ENCODE assay signal across 8 cellular contexts in genomic region chr20:324177-325042, GRCh38. TPM values are rescaled to one million over a fixed set of nuclear protein-coding genes. Genes with fewer than 3 reads are reported as not detected.
DNase-seq lines count a peak whose midpoint lies in the region; ATAC-seq and TF ChIP-seq lines count a peak whose summit lies in the region.

No MANE protein-coding gene starts in this region.

- TF ChIP-seq CTCF in PC-3 (conservative IDR thresholded peaks at IDR 0.05; ENCODE audit: low read depth, low read length), result 0 out of 2 replicates have a peak, but pooled peaks have one; percentile 21

- no peaks in the 10 kb centered on the region for H3K9me3 ChIP-seq in PC-3 (ENCODE audit: low read length)
- H3K9me3 ChIP-seq in muscle layer of duodenum (ENCODE audit: control insufficient read depth in 1 of 2, low read length in 2 of 2), result no peaks in the 10 kb centered on the region

- H3K4me3 Mint-ChIP-seq in IgD-negative memory B cell, result peak overlapping the region; percentile 90 to 98 (median 95)
- H3K4me3 Mint-ChIP-seq in activated T-cell treated with anti-CD3 and anti-CD28 coated beads, Interleukin-2, amount 50 U/mL, for 24 hours, result peak overlapping the region; percentile 86

- H4K20me1 ChIP-seq in PC-3 (ENCODE audit: low read length), result peaks cover 5% of the 10 kb centered on the region

- intact Hi-C loops in PC-3 (cut with micrococcal nuclease), result loop anchor here (1.0 to 5.0 kb wide), 2 partner anchors 27 to 87 kb away; partner anchors contain the start of gene ZCCHC3

- CTCF ChIA-PET in PC-3 (lab: Charles Lee), result interaction anchor here (0.5 to 0.8 kb wide), 3 partner anchors 38 to 107 kb away, joined by 4 to 5 read pairs (median 5); no protein-coding TSS in a partner anchor

- POLR2A ChIA-PET in PC-3 (lab: Charles Lee; ENCODE audit: unreplicated experiment), result interaction anchor here (0.5 to 0.7 kb wide), 5 partner anchors 14 to 60 kb away, joined by 3 to 4 read pairs (median 3); no protein-coding TSS in a partner anchor

- peak overlapping the region; percentile 73 for H2AFZ ChIP-seq in PC-3 (ENCODE audit: low read length)

- H3K79me2 ChIP-seq in PC-3 (ENCODE audit: low read length), result peaks cover 26% of the 10 kb centered on the region

- BruUV-seq in PC-3 (replicated peaks; lab: Mats Ljungman, UMichigan), result TSS peak; percentile 99

- peaks cover 7% of the 10 kb centered on the region for H3K36me3 Mint-ChIP-seq in IgD-negative memory B cell
- no peaks in the 10 kb centered on the region for H3K36me3 Mint-ChIP-seq in activated T-cell treated with anti-CD3 and anti-CD28 coated beads, Interleukin-2, amount 50 U/mL, for 24 hours (ENCODE audit: low read depth)

- H3F3A ChIP-seq in PC-3 (ENCODE audit: low read length, unreplicated experiment), result no peaks in the 10 kb centered on the region

- H3K9me2 ChIP-seq in PC-3 (replicated peaks; ENCODE audit: low read length), result no peaks in the 10 kb centered on the region

- peak overlapping the region; percentile 17 for H3K9ac ChIP-seq in PC-3 (ENCODE audit: low read length)

- H3K4me3 ChIP-seq in PC-3 (ENCODE audit: low read length), result peak overlapping the region; percentile 69
- peak overlapping the region; percentile 76 to 86 for H3K4me3 ChIP-seq in muscle layer of duodenum (ENCODE audit: low read depth in 1 of 2, low read length in 2 of 2)

- H3K27me3 Mint-ChIP-seq in IgD-negative memory B cell, result no peaks in the 10 kb centered on the region
- no peaks in the 10 kb centered on the region for H3K27me3 Mint-ChIP-seq in activated T-cell treated with anti-CD3 and anti-CD28 coated beads, Interleukin-2, amount 50 U/mL, for 24 hours

- ATAC-seq in GM21529 (IDR thresholded peaks at IDR 0.05; ENCODE audit: unreplicated experiment) (peak; percentile 47), PC-3 (peak; percentile 55), esophagus mucosa (peak; percentile 84)

- no peaks in the 10 kb centered on the region for H3K36me3 ChIP-seq in PC-3 (ENCODE audit: low read depth, low read length)
- H3K36me3 ChIP-seq in muscle layer of duodenum (ENCODE audit: control insufficient read depth in 1 of 2, insufficient read depth in 2 of 2, low read length in 2 of 2), result no peaks in the 10 kb centered on the region

- peaks cover 3 to 16% (median 13%) of the 10 kb centered on the region in 3 donors for H3K4me1 Mint-ChIP-seq in IgD-negative memory B cell
- peaks cover 35% of the 10 kb centered on the region for H3K4me1 Mint-ChIP-seq in activated T-cell treated with anti-CD3 and anti-CD28 coated beads, Interleukin-2, amount 50 U/mL, for 24 hours (ENCODE audit: low read depth)

- H3K27ac Mint-ChIP-seq in IgD-negative memory B cell, result peak overlapping the region; percentile 92 to 99 (median 96)
- H3K27ac Mint-ChIP-seq in activated T-cell treated with anti-CD3 and anti-CD28 coated beads, Interleukin-2, amount 50 U/mL, for 24 hours, result peak overlapping the region; percentile 93

- peak overlapping the region; percentile 71 for H3K27ac ChIP-seq in PC-3 (ENCODE audit: low read length)
- peak overlapping the region; percentile 85 for H3K27ac ChIP-seq in muscle layer of duodenum (ENCODE audit: low read length)

- H3K4me1 ChIP-seq in PC-3 (ENCODE audit: insufficient read depth, low read length) (peaks cover 29% of the 10 kb centered on the region), muscle layer of duodenum (ENCODE audit: control insufficient read depth in 1 of 2, insufficient read depth in 2 of 2, low read length in 2 of 2) (peaks cover 0 to 21% of the 10 kb centered on the region in 2 donors)

- no peaks in the 10 kb centered on the region for H3K27me3 ChIP-seq in PC-3 (ENCODE audit: low read length)
- H3K27me3 ChIP-seq in muscle layer of duodenum (ENCODE audit: low read depth, low read length), result no peaks in the 10 kb centered on the region

- H3K9me3 Mint-ChIP-seq in IgD-negative memory B cell, result no peaks in the 10 kb centered on the region
- H3K9me3 Mint-ChIP-seq in activated T-cell treated with anti-CD3 and anti-CD28 coated beads, Interleukin-2, amount 50 U/mL, for 24 hours, result no peaks in the 10 kb centered on the region

- H3K4me2 ChIP-seq in PC-3 (ENCODE audit: low read length), result peak overlapping the region; percentile 91

- DNase-seq in DMS53 (lab: John Stamatoyannopoulos, UW) (peak; percentile 94), PC-3 (peak; percentile 97)
- DNase-seq in activated T-cell treated with anti-CD3 and anti-CD28 coated beads, Interleukin-2, amount 50 U/mL, for 24 hours, result peak; percentile 97
- DNase-seq in stimulated activated CD8-positive, alpha-beta memory T cell treated with anti-CD3 and anti-CD28 coated beads, Interleukin-7, amount 100 ng/mL, for 24 hours (ENCODE audit: low read depth), result peak; percentile 82

RNA-seq across cellular contexts. Expression of gene SOX12, which starts 0.9 kb away (rescaled TPM):
- 1.9 TPM for polyA plus RNA-seq in IgD-negative memory B cell
- total RNA-seq in PC-3 (2014; rRNA removed) (13.8 and 18.7 TPM in 2 replicates), esophagus mucosa (4.5 TPM)

RNA-seq across cellular contexts. Expression of gene NRSN2, which starts 22.5 kb away (rescaled TPM):
- 6.2 TPM for polyA plus RNA-seq in IgD-negative memory B cell
- total RNA-seq in PC-3 (2014; rRNA removed) (50.7 and 55.7 TPM in 2 replicates), esophagus mucosa (7.1 TPM)

RNA-seq across cellular contexts. Expression of gene ZCCHC3, which starts 27.0 kb away (rescaled TPM):
- 16.7 TPM for polyA plus RNA-seq in IgD-negative memory B cell
- total RNA-seq in PC-3 (2014; rRNA removed) (18.5 and 21.5 TPM in 2 replicates), esophagus mucosa (6.2 TPM)

RNA-seq across cellular contexts. Expression of gene C20orf96, which starts 33.9 kb away (rescaled TPM):
- 1.1 TPM for polyA plus RNA-seq in IgD-negative memory B cell
- 3.4 and 5.0 TPM in 2 replicates for total RNA-seq in PC-3 (2014; rRNA removed)
- 2.0 TPM for total RNA-seq in esophagus mucosa

RNA-seq across cellular contexts. Expression of gene TRIB3, which starts 56.1 kb away (rescaled TPM):
- 20.1 TPM for polyA plus RNA-seq in IgD-negative memory B cell
- total RNA-seq in PC-3 (2014; rRNA removed) (160 and 193 TPM in 2 replicates), esophagus mucosa (58.0 TPM)

Comparison
In these comparisons a context has a peak if more than half of its experiments do, and no peak if none do; other contexts are left out.
1. Peak in every context shown above with its lines: DNase-seq, ATAC-seq, H3K4me3 ChIP-seq and H3K27ac ChIP-seq.